10 cellular contexts compared by ENCODE assay signal in genomic region chr3:187955076-187955952, GRCh38.
DNase-seq lines count a peak whose midpoint lies in the region; ATAC-seq and TF ChIP-seq lines count a peak whose summit lies in the region.
"Had no signal": no experiment of that assay in that cellular context is flagged by ENCODE, and none has a peak within 500 bp of the region (broad histone marks: within the 10 kb centered on the region; RNA-seq: fewer than 3 reads in every experiment).

No MANE protein-coding gene starts in this region.

- no peaks in the 10 kb centered on the region for H3K4me1 ChIP-seq in mucosa of descending colon (ENCODE audit: low read depth)
- H3K4me1 ChIP-seq in foreskin keratinocyte = no peaks in the 10 kb centered on the region

- ATAC-seq in mucosa of descending colon = peak; percentile 52
- ATAC-seq in activated T-helper 17 cell treated with anti-CD3 and anti-CD28 coated beads, Interleukin-2, amount 50 U/mL, for 72 hours (replicated peaks) = no peak
- no peak for ATAC-seq in foreskin keratinocyte
- ATAC-seq in HG03196 (IDR thresholded peaks at IDR 0.05; ENCODE audit: unreplicated experiment) = no peak
- ATAC-seq in HG02763 (IDR thresholded peaks at IDR 0.05; ENCODE audit: unreplicated experiment) = no peak
- ATAC-seq: activated CD8-positive, alpha-beta T cell treated with anti-CD3 and anti-CD28 coated beads, Interleukin-2, amount 10 ng/mL, durations not matched to agents 7 days and 5 days; HCT116 had no signal

- no peak overlapping the region for H3K27ac Mint-ChIP-seq in activated T-helper 17 cell treated with anti-CD3 and anti-CD28 coated beads, Interleukin-2, amount 50 U/mL, for 72 hours

- no peak overlapping the region for H3K4me3 Mint-ChIP-seq in activated T-helper 17 cell treated with anti-CD3 and anti-CD28 coated beads, Interleukin-2, amount 50 U/mL, for 72 hours
- H3K4me3 Mint-ChIP-seq: activated CD8-positive, alpha-beta T cell treated with anti-CD3 and anti-CD28 coated beads, Interleukin-2, amount 10 ng/mL, durations not matched to agents 7 days and 5 days had no signal

- H3K36me3 Mint-ChIP-seq in activated T-helper 17 cell treated with anti-CD3 and anti-CD28 coated beads, Interleukin-2, amount 50 U/mL, for 72 hours (ENCODE audit: low read depth) = no peaks in the 10 kb centered on the region

- H3K4me3 ChIP-seq in MG63 (no peak overlapping the region), choroid plexus epithelial cell (ENCODE audit: low read depth, low read length) (no peak overlapping the region), mucosa of descending colon (no peak overlapping the region)

- no peaks in the 10 kb centered on the region for H3K27me3 Mint-ChIP-seq in activated T-helper 17 cell treated with anti-CD3 and anti-CD28 coated beads, Interleukin-2, amount 50 U/mL, for 72 hours

- H3K27ac ChIP-seq in foreskin keratinocyte = no peak overlapping the region

- H3K4me1 Mint-ChIP-seq in activated T-helper 17 cell treated with anti-CD3 and anti-CD28 coated beads, Interleukin-2, amount 50 U/mL, for 72 hours = peaks cover 35% of the 10 kb centered on the region

- no peaks in the 10 kb centered on the region for H3K9me3 Mint-ChIP-seq in activated T-helper 17 cell treated with anti-CD3 and anti-CD28 coated beads, Interleukin-2, amount 50 U/mL, for 72 hours

- H3K36me3 ChIP-seq in MG63 = no peaks in the 10 kb centered on the region
- no peaks in the 10 kb centered on the region for H3K36me3 ChIP-seq in mucosa of descending colon (ENCODE audit: low read depth)

- DNase-seq in AG09319 (ENCODE audit: extremely low read depth, low read depth) (peak; percentile 65), MG63 (peak; percentile 44), choroid plexus epithelial cell (ENCODE audit: low read depth) (peak; percentile 99), mucosa of descending colon (peak in 1 of 3 donors; percentile 30), foreskin keratinocyte (no peak)
- DNase-seq: activated CD8-positive, alpha-beta T cell treated with anti-CD3 and anti-CD28 coated beads, Interleukin-2, amount 10 ng/mL, durations not matched to agents 7 days and 5 days had no signal

- intact Hi-C loops in mucosa of descending colon (cut with DNase I, micrococcal nuclease) = no loop called here

- TF ChIP-seq CTCF in AG09319 (IDR thresholded peaks at IDR 0.05; ENCODE audit: low read depth, low read length) = peak; percentile 7
- TF ChIP-seq CTCF in choroid plexus epithelial cell (conservative IDR thresholded peaks at IDR 0.05; ENCODE audit: low read depth, low read length) = peak; percentile 26
- TF ChIP-seq CTCF in mucosa of descending colon (IDR thresholded peaks at IDR 0.05) = no peak
- TF ChIP-seq CTCF in foreskin keratinocyte (conservative IDR thresholded peaks at IDR 0.05) = no peak

- no peaks in the 10 kb centered on the region for H3K9me3 ChIP-seq in MG63
- H3K9me3 ChIP-seq in mucosa of descending colon = no peaks in the 10 kb centered on the region

- H3K27me3 ChIP-seq in MG63 = no peaks in the 10 kb centered on the region
- no peaks in the 10 kb centered on the region for H3K27me3 ChIP-seq in foreskin keratinocyte

Comparison
In these comparisons a context has a peak if more than half of its experiments do, and no peak if none do; other contexts are left out.
1. DNase-seq: peak in AG09319 (single experiment), MG63 (single experiment) and choroid plexus epithelial cell (single experiment); none in foreskin keratinocyte (0 of 2).
2. CTCF ChIP-seq: peak in AG09319 (single experiment) and choroid plexus epithelial cell (single experiment); none in mucosa of descending colon (single experiment) and foreskin keratinocyte (single experiment).